Comparison of ENCODE assay signal across 14 cellular contexts in the genomic region with DNA sequence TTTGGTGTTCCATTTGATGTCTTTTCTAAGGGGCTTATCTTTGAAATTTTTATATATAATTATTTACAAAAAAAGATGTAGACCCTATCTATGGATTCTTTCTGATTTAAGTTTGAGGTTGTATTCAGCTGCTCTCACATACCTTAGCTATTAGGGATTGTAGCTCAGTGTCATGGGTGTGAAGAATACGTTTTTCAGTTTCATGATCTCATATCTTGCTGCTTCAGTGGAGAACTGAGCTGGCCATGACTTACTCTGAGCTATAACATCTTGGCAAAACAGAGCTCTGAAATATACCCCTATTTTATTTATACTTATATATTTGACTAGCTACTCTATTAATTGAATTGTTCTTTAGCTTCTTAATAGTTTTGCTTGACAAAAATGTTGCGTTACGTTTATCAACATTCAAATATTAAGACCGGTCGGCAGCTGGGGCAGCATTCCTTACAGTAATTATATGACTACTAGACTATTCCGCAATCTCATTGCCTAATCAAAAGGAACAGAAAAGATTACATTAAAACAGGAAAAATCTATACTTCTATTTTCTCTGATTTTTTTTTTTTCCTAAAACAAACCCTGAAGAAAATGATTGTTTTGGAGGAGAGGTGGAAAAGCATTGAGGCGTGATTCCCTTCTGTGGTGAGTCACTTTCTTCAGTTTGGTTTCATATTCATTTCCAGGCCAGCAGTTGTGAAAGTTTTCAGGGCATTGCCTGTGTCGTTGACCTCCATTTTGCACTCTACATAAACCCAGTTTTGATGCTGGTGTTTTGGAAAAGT. TPM values are rescaled to one million over a fixed set of nuclear protein-coding genes. Genes with fewer than 3 reads are reported as not detected.
A peak's percentile ranks its signal among the peaks of the same experiment; 100 is the strongest.
DNase-seq lines count a peak whose midpoint lies in the region; ATAC-seq, FAIRE-seq and TF ChIP-seq lines count a peak whose summit lies in the region.
"Had no signal": no experiment of that assay in that cellular context is flagged by ENCODE, and none has a peak within 500 bp of the region (broad histone marks: within the 10 kb centered on the region; RNA-seq: fewer than 3 reads in every experiment).

No MANE protein-coding gene starts in this region.

- peak; percentile 48 for DNase-seq in GM06990 (ENCODE audit: extremely low read depth, insufficient read length)
- peak; percentile 20 for DNase-seq in LHCN-M2 (ENCODE audit: low read depth)
- no peak for DNase-seq in K562 (ENCODE audit: extremely low read depth in 1 of 4, low spot score in 3 of 4)
- peak; percentile 47 for DNase-seq in non-pigmented ciliary epithelial cell (ENCODE audit: low read depth)
- no peak for DNase-seq in central memory CD4-positive, alpha-beta T cell
- no peak for DNase-seq in stimulated activated CD4-positive, alpha-beta T cell treated with anti-CD3 and anti-CD28 coated beads, Interleukin-1b, Interleukin-23, amount 100 ng/mL, for 48 hours
- no peak for DNase-seq in T-helper 9 cell
- DNase-seq: activated effector memory CD4-positive, alpha-beta T cell treated with Interleukin-2 at 50 U/mL for 16 hours; DMS 273 treated with DMSO at 0.1 percent for 48 hours; H9; NCI-H1105 had no signal

- no peaks in the 10 kb centered on the region for H3K9me3 ChIP-seq in K562 (replicated peaks; ENCODE audit: control insufficient read depth, insufficient read depth, low read depth, low read length)

- H3K4me3 ChIP-seq in GM06990 (replicated peaks; ENCODE audit: low read depth, low read length) = no peak overlapping the region
- H3K4me3 ChIP-seq in K562 = no peak overlapping the region
- H3K4me3 ChIP-seq: coronary artery, skin epidermis had no signal

- H3K9ac ChIP-seq in K562 (ENCODE audit: insufficient read depth in 1 of 2, low read depth in 2 of 2, low read length in 2 of 2) = no peak overlapping the region

- no peaks in the 10 kb centered on the region for H3K79me2 ChIP-seq in K562 (ENCODE audit: control insufficient read depth, insufficient read depth, low read length)

- 25% methylated on average over 8 of the region's 8 CpGs for WGBS in K562 (ENCODE audit: insufficient coverage, low coverage, missing lambda C conversion rate)

- no peak for TF ChIP-seq EP300 in K562 (IDR thresholded peaks at IDR 0.05; ENCODE audit: low read length)

- H3K27me3 ChIP-seq in GM06990 (replicated peaks; ENCODE audit: control insufficient read depth, insufficient read depth, low read length) (peaks cover 2% of the 10 kb centered on the region; the same call in 1 of the 2 replicates), K562 (ENCODE audit: control insufficient read depth in 2 of 2, insufficient read depth in 2 of 2, low read length in 2 of 2) (0 out of 5 replicates have a peak, but pooled peaks cover 0 to 4% of the 10 kb centered on the region in 2 experiments)

- no peak overlapping the region for H3K4me2 ChIP-seq in K562 (ENCODE audit: insufficient read depth, low read length)

- intact Hi-C loops in K562 (cut with micrococcal nuclease) = no loop called here

- TF ChIP-seq POLR2A in K562 (conservative IDR thresholded peaks at IDR 0.05) = no peak

- TF ChIP-seq CTCF in GM06990 (IDR thresholded peaks at IDR 0.05; ENCODE audit: insufficient read depth, low read length, poor library complexity, severe bottlenecking) (no peak), K562 (IDR thresholded peaks at IDR 0.05 in 2 of 3, conservative IDR thresholded peaks at IDR 0.05 in 1 of 3; ENCODE audit: insufficient read depth in 2 of 3, low read depth in 1 of 3, low read length in 3 of 3) (no peak)

- no peaks in the 10 kb centered on the region for H3K4me1 ChIP-seq in K562 (replicated peaks in 1 of 2; ENCODE audit: control insufficient read depth in 2 of 2, insufficient read depth in 2 of 2, low read length in 2 of 2)

- CTCF ChIA-PET in K562 (lab: Yijun Ruan, JAX; ENCODE audit: low intra/inter-chr PET ratio) = no interaction called here

- H2AFZ ChIP-seq in K562 (ENCODE audit: low read depth, low read length) = no peak overlapping the region

- no peak for FAIRE-seq in K562 (lab: Jason Lieb, UNC)

- no peaks in the 10 kb centered on the region for H3K9me1 ChIP-seq in K562 (ENCODE audit: control insufficient read depth, insufficient read depth, low read length)

- ATAC-seq in K562 (no peak), GM18502 (IDR thresholded peaks at IDR 0.05; ENCODE audit: poor library complexity, unreplicated experiment) (no peak)

- POLR2A ChIA-PET in K562 (lab: Yijun Ruan, JAX) = interaction anchor here (0.6 to 1.0 kb wide), 3 partner anchors 13 to 18 kb away, joined by 3 to 4 read pairs (median 3); no protein-coding TSS in a partner anchor

- H4K20me1 ChIP-seq in K562 (replicated peaks; ENCODE audit: control insufficient read depth, insufficient read depth, low read length) = no peaks in the 10 kb centered on the region

- no peak for TF ChIP-seq RAD21 in K562 (CRISPR knock-in tag; conservative IDR thresholded peaks at IDR 0.05 in 1 of 2, IDR thresholded peaks at IDR 0.05 in 1 of 2)

- in situ Hi-C loops in K562 (cut with MboI) = no loop called here

- H3K36me3 ChIP-seq in GM06990 (ENCODE audit: control insufficient read depth, insufficient read depth, low read length) (no peaks in the 10 kb centered on the region), K562 (ENCODE audit: control insufficient read depth, insufficient read depth, low read length) (no peaks in the 10 kb centered on the region)

- BruUV-seq in K562 (replicated peaks; lab: Mats Ljungman, UMichigan) = no TSS peak

- no peak overlapping the region for H3K27ac ChIP-seq in K562 (ENCODE audit: extremely low read depth, low read depth, low read length)
- H3K27ac ChIP-seq: skin epidermis had no signal

RNA-seq across cellular contexts. Expression of a gene that starts 24.1 kb away (rescaled TPM):
- not detected in 2 replicates for total RNA-seq in LHCN-M2 (2014; rRNA removed)
- polyA plus RNA-seq in LHCN-M2 (2012) = not detected
- total RNA-seq in K562 (2011; cell fraction: chromatin; rRNA removed; ENCODE audit: low replicate concordance) = not detected in 2 replicates
- not detected in 2 replicates for total RNA-seq in K562 (2011; cell fraction: nucleolus; rRNA removed)
- total RNA-seq in K562 (2011; cell fraction: nucleoplasm; rRNA removed) = not detected in 2 replicates
- not detected in 2 replicates for total RNA-seq in K562 (2014; rRNA removed)
- not detected in 2 replicates for total RNA-seq in K562 (2014; rRNA removed; fragmentation: Illumina TruSeq; extraction: Trizol)
- not detected in 2 replicates for total RNA-seq in K562 (2015; rRNA removed; fragmentation: Illumina TruSeq; extraction: Trizol)
- not detected in 2 replicates for total RNA-seq in K562 (2021)
- not detected in 2 replicates for polyA plus RNA-seq in K562 (2011; rRNA removed)
- polyA plus RNA-seq in K562 (2011; cell fraction: cytosol; rRNA removed) = not detected in 2 replicates
- polyA plus RNA-seq in K562 (2011; cell fraction: nucleus; rRNA removed) = not detected in 2 replicates
- polyA plus RNA-seq in K562 (2012) = not detected in 2 replicates
- polyA plus RNA-seq in K562 (2014; fragmentation: Illumina TruSeq; extraction: Trizol) = not detected in 2 replicates
- not detected for polyA plus RNA-seq in K562 (2014; fragmentation: Nextera tagmentation; extraction: Ambion mirVana)
- polyA plus RNA-seq in K562 (2014; rRNA removed) = not detected in 2 replicates
- not detected in 2 replicates for polyA minus RNA-seq in K562 (2011; rRNA and poly(A)+ RNA removed)
- polyA minus RNA-seq in K562 (2011; cell fraction: cytosol; rRNA and poly(A)+ RNA removed) = not detected in 2 replicates
- not detected in 2 replicates for polyA minus RNA-seq in K562 (2011; cell fraction: nucleus; rRNA and poly(A)+ RNA removed)
- total RNA-seq: H9 had no signal

RNA-seq across cellular contexts. Expression of a gene that starts 27.5 kb away (rescaled TPM):
- total RNA-seq in LHCN-M2 (2014; rRNA removed) (not detected in 2 replicates), K562 (2014; rRNA removed) (not detected in 2 replicates), K562 (2014; rRNA removed; fragmentation: Illumina TruSeq; extraction: Trizol) (not detected in 2 replicates), K562 (2015; rRNA removed; fragmentation: Illumina TruSeq; extraction: Trizol) (not detected in 2 replicates), K562 (2021) (not detected in 2 replicates)
- not detected for polyA plus RNA-seq in LHCN-M2 (2012)
- total RNA-seq in K562 (2011; cell fraction: chromatin; rRNA removed; ENCODE audit: low replicate concordance) = not detected in 2 replicates
- total RNA-seq in K562 (2011; cell fraction: nucleolus; rRNA removed) = not detected in 2 replicates
- not detected in 2 replicates for total RNA-seq in K562 (2011; cell fraction: nucleoplasm; rRNA removed)
- polyA plus RNA-seq in K562 (2011; rRNA removed) (not detected in 2 replicates), K562 (2014; fragmentation: Illumina TruSeq; extraction: Trizol) (not detected in 2 replicates), K562 (2014; fragmentation: Nextera tagmentation; extraction: Ambion mirVana) (not detected), K562 (2014; rRNA removed) (not detected in 2 replicates)
- not detected in 2 replicates for polyA plus RNA-seq in K562 (2011; cell fraction: cytosol; rRNA removed)
- polyA plus RNA-seq in K562 (2011; cell fraction: nucleus; rRNA removed) = not detected in 2 replicates
- 0.19 TPM in 1 of 2 replicates, not detected in the other for polyA plus RNA-seq in K562 (2012)
- polyA minus RNA-seq in K562 (2011; rRNA and poly(A)+ RNA removed) = not detected in 2 replicates
- not detected in 2 replicates for polyA minus RNA-seq in K562 (2011; cell fraction: cytosol; rRNA and poly(A)+ RNA removed)
- polyA minus RNA-seq in K562 (2011; cell fraction: nucleus; rRNA and poly(A)+ RNA removed) = not detected in 2 replicates
- total RNA-seq: H9 had no signal

RNA-seq across cellular contexts. Expression of a gene that starts 44.4 kb away (rescaled TPM):
- not detected in 2 replicates for total RNA-seq in LHCN-M2 (2014; rRNA removed)
- polyA plus RNA-seq in LHCN-M2 (2012) = not detected
- not detected in 2 replicates for total RNA-seq in K562 (2011; cell fraction: chromatin; rRNA removed; ENCODE audit: low replicate concordance)
- not detected in 2 replicates for total RNA-seq in K562 (2011; cell fraction: nucleolus; rRNA removed)
- not detected in 2 replicates for total RNA-seq in K562 (2011; cell fraction: nucleoplasm; rRNA removed)
- total RNA-seq in K562 (2014; rRNA removed) = not detected in 2 replicates
- not detected in 2 replicates for total RNA-seq in K562 (2014; rRNA removed; fragmentation: Illumina TruSeq; extraction: Trizol)
- not detected in 2 replicates for total RNA-seq in K562 (2015; rRNA removed; fragmentation: Illumina TruSeq; extraction: Trizol)
- not detected in 2 replicates for total RNA-seq in K562 (2021)
- polyA plus RNA-seq in K562 (2011; rRNA removed) = not detected in 2 replicates
- not detected in 2 replicates for polyA plus RNA-seq in K562 (2011; cell fraction: cytosol; rRNA removed)
- polyA plus RNA-seq in K562 (2011; cell fraction: nucleus; rRNA removed) = not detected in 2 replicates
- not detected in 2 replicates for polyA plus RNA-seq in K562 (2012)
- polyA plus RNA-seq in K562 (2014; fragmentation: Illumina TruSeq; extraction: Trizol) = not detected in 2 replicates
- not detected for polyA plus RNA-seq in K562 (2014; fragmentation: Nextera tagmentation; extraction: Ambion mirVana)
- not detected in 2 replicates for polyA plus RNA-seq in K562 (2014; rRNA removed)
- polyA minus RNA-seq in K562 (2011; rRNA and poly(A)+ RNA removed) = not detected in 2 replicates
- polyA minus RNA-seq in K562 (2011; cell fraction: cytosol; rRNA and poly(A)+ RNA removed) = not detected in 2 replicates
- not detected in 2 replicates for polyA minus RNA-seq in K562 (2011; cell fraction: nucleus; rRNA and poly(A)+ RNA removed)
- total RNA-seq: H9 had no signal

RNA-seq across cellular contexts. Expression of a gene that starts 54.7 kb away (rescaled TPM):
- total RNA-seq in LHCN-M2 (2014; rRNA removed) = not detected in 2 replicates
- not detected for polyA plus RNA-seq in LHCN-M2 (2012)
- total RNA-seq in K562 (2011; cell fraction: chromatin; rRNA removed; ENCODE audit: low replicate concordance) = not detected in 2 replicates
- not detected in 2 replicates for total RNA-seq in K562 (2011; cell fraction: nucleolus; rRNA removed)
- not detected in 2 replicates for total RNA-seq in K562 (2011; cell fraction: nucleoplasm; rRNA removed)
- not detected in 2 replicates for total RNA-seq in K562 (2014; rRNA removed)
- not detected in 2 replicates for total RNA-seq in K562 (2014; rRNA removed; fragmentation: Illumina TruSeq; extraction: Trizol)
- total RNA-seq in K562 (2015; rRNA removed; fragmentation: Illumina TruSeq; extraction: Trizol) = not detected in 2 replicates
- total RNA-seq in K562 (2021) = 0.11 TPM in 1 of 2 replicates, not detected in the other
- not detected in 2 replicates for polyA plus RNA-seq in K562 (2011; rRNA removed)
- not detected in 2 replicates for polyA plus RNA-seq in K562 (2011; cell fraction: cytosol; rRNA removed)
- not detected in 2 replicates for polyA plus RNA-seq in K562 (2011; cell fraction: nucleus; rRNA removed)
- polyA plus RNA-seq in K562 (2012) = not detected in 2 replicates
- not detected in 2 replicates for polyA plus RNA-seq in K562 (2014; fragmentation: Illumina TruSeq; extraction: Trizol)
- under 1 TPM in 1 of 2 experiments, not detected in 1; 0.10 TPM for polyA plus RNA-seq in K562 (2014; fragmentation: Nextera tagmentation; extraction: Ambion mirVana)
- not detected in 2 replicates for polyA plus RNA-seq in K562 (2014; rRNA removed)
- not detected in 2 replicates for polyA minus RNA-seq in K562 (2011; rRNA and poly(A)+ RNA removed)
- not detected in 2 replicates for polyA minus RNA-seq in K562 (2011; cell fraction: cytosol; rRNA and poly(A)+ RNA removed)
- polyA minus RNA-seq in K562 (2011; cell fraction: nucleus; rRNA and poly(A)+ RNA removed) = not detected in 2 replicates
- total RNA-seq: H9 had no signal

Comparison
In these comparisons a context has a peak if more than half of its experiments do, and no peak if none do; other contexts are left out.
1. DNase-seq: peak in GM06990 (single experiment), LHCN-M2 (single experiment) and non-pigmented ciliary epithelial cell (single experiment); none in K562 (0 of 4), central memory CD4-positive, alpha-beta T cell (single experiment), stimulated activated CD4-positive, alpha-beta T cell treated with anti-CD3 and anti-CD28 coated beads, Interleukin-1b, Interleukin-23, amount 100 ng/mL, for 48 hours (single experiment) and T-helper 9 cell (single experiment).